20 cellular contexts compared by ENCODE assay signal in genomic region chr6:158415666-158416065, GRCh38.
DNase-seq lines count a peak whose midpoint lies in the region; ATAC-seq and TF ChIP-seq lines count a peak whose summit lies in the region.
"Had no signal": no experiment of that assay in that cellular context is flagged by ENCODE, and none has a peak within 500 bp of the region (broad histone marks: within the 10 kb centered on the region; RNA-seq: fewer than 3 reads in every experiment).

No MANE protein-coding gene starts in this region.

- no peaks in the 10 kb centered on the region for H3K4me1 ChIP-seq in esophagus muscularis mucosa
- no peaks in the 10 kb centered on the region for H3K4me1 ChIP-seq in right lobe of liver
- H3K4me1 ChIP-seq: A549 had no signal

- WGBS in esophagus muscularis mucosa, result 97% methylated on average over 7 of the region's 7 CpGs
- 96% methylated on average over 6 of the region's 7 CpGs for WGBS in right lobe of liver (ENCODE audit: insufficient coverage, low coverage, low lambda C conversion rate, missing lambda C conversion rate)

- TF ChIP-seq POLR2A in esophagus muscularis mucosa (IDR thresholded peaks at IDR 0.05; ENCODE audit: low read depth) (no peak), right lobe of liver (IDR thresholded peaks at IDR 0.05) (no peak)

- no peaks in the 10 kb centered on the region for H3K27me3 ChIP-seq in esophagus muscularis mucosa
- no peaks in the 10 kb centered on the region for H3K27me3 ChIP-seq in right lobe of liver

- no peak for ATAC-seq in stimulated activated naive CD8-positive, alpha-beta T cell treated with anti-CD3 and anti-CD28 coated beads, Interleukin-15, Interleukin-2, amounts not matched to agents 100 U/mL and 50 U/mL, for 24 hours
- no peak for ATAC-seq in right lobe of liver
- ATAC-seq in GM19351 (IDR thresholded peaks at IDR 0.05; ENCODE audit: unreplicated experiment), result no peak
- ATAC-seq in GM21619 (IDR thresholded peaks at IDR 0.05; ENCODE audit: unreplicated experiment), result no peak
- ATAC-seq: A549, GM12878, HCT116, HepG2 had no signal

- peak; percentile 67 for DNase-seq in HT1080 (ENCODE audit: low read depth)
- peak; percentile 39 for DNase-seq in esophagus muscularis mucosa (ENCODE audit: extremely low spot score)
- DNase-seq in stimulated activated naive CD8-positive, alpha-beta T cell treated with anti-CD3 and anti-CD28 coated beads, Interleukin-15, Interleukin-2, amounts not matched to agents 100 U/mL and 50 U/mL, for 24 hours, result no peak
- DNase-seq in right lobe of liver, result no peak
- DNase-seq: AML-193; Calu3; CD4-positive, alpha-beta memory T cell; DMS79 treated with DMSO at 0.1 percent for 48 hours; GF-D8; GOT3; H7; KBM-7 had no signal

- H3K4me3 ChIP-seq in esophagus muscularis mucosa (no peak overlapping the region), right lobe of liver (no peak overlapping the region)
- H3K4me3 ChIP-seq: A549, GM12878 had no signal

- H3K9me3 ChIP-seq in esophagus muscularis mucosa (no peaks in the 10 kb centered on the region), right lobe of liver (no peaks in the 10 kb centered on the region)
- H3K9me3 ChIP-seq: A549 had no signal

- TF ChIP-seq CTCF in esophagus muscularis mucosa (IDR thresholded peaks at IDR 0.05) (no peak), right lobe of liver (IDR thresholded peaks at IDR 0.05) (no peak)

- H3K27ac ChIP-seq in angular gyrus (ENCODE audit: low read depth, low read length) (peak overlapping the region; percentile 66), esophagus muscularis mucosa (replicated peaks in 1 of 4) (no peak overlapping the region), right lobe of liver (no peak overlapping the region)
- H3K27ac ChIP-seq: A549, C4-2B had no signal

- H3K36me3 ChIP-seq in esophagus muscularis mucosa (peaks cover 0 to 14% (median 10%) of the 10 kb centered on the region in 4 donors), right lobe of liver (no peaks in the 10 kb centered on the region)

- no peak for TF ChIP-seq EP300 in esophagus muscularis mucosa (IDR thresholded peaks at IDR 0.05)

- intact Hi-C loops in esophagus muscularis mucosa (cut with DNase I), result no loop called here
- intact Hi-C loops in right lobe of liver (cut with DNase I), result no loop called here

Comparison
In these comparisons a context has a peak if more than half of its experiments do, and no peak if none do; other contexts are left out.
1. DNase-seq: peak in HT1080 (single experiment) and esophagus muscularis mucosa (single experiment); none in stimulated activated naive CD8-positive, alpha-beta T cell treated with anti-CD3 and anti-CD28 coated beads, Interleukin-15, Interleukin-2, amounts not matched to agents 100 U/mL and 50 U/mL, for 24 hours (single experiment) and right lobe of liver (0 of 3).